Comparison of ENCODE assay signal across 16 cellular contexts in the genomic region with DNA sequence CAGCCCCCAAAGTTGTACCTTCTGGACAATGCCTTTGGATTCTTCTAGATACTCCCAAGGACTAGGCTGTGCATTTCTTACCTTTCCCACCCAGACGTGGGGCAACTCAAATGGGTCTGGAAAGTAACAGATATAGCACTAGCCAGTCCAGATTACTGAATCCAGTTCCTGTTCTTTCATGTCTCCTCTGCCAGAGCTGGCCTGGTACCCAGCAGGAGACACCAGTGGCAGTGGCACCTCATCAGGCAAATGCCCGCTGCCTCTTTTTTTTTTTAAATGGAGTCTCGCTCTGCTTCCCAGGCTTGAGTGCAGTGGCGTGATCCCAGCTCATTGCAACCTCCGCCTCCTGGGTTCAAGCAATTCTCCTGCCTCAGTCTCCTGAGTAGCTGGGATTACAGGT. TPM values are rescaled to one million over a fixed set of nuclear protein-coding genes. Genes with fewer than 3 reads are reported as not detected.
DNase-seq lines count a peak whose midpoint lies in the region; ATAC-seq and TF ChIP-seq lines count a peak whose summit lies in the region.
"Had no signal": no experiment of that assay in that cellular context is flagged by ENCODE, and none has a peak within 500 bp of the region (broad histone marks: within the 10 kb centered on the region; RNA-seq: fewer than 3 reads in every experiment).

No MANE protein-coding gene starts in this region.

- no peak overlapping the region for H3K27ac Mint-ChIP-seq in WTC11
- no peak overlapping the region for H3K27ac Mint-ChIP-seq in stimulated activated effector memory CD8-positive, alpha-beta T cell treated with anti-CD3 and anti-CD28 coated beads, Interleukin-12 subunit alpha, Interleukin-12 subunit beta, amount 100 ng/mL, for 72 hours
- H3K27ac Mint-ChIP-seq: HFFc6 had no signal

- no peaks in the 10 kb centered on the region for H3K4me1 Mint-ChIP-seq in WTC11
- peaks cover 14% of the 10 kb centered on the region for H3K4me1 Mint-ChIP-seq in stimulated activated effector memory CD8-positive, alpha-beta T cell treated with anti-CD3 and anti-CD28 coated beads, Interleukin-12 subunit alpha, Interleukin-12 subunit beta, amount 100 ng/mL, for 72 hours

- CTCF ChIA-PET in WTC11 (lab: Charles Lee): no interaction called here

- intact Hi-C loops in Right ventricle myocardium inferior (cut with DNase I) (no loop called here), Right ventricle myocardium superior (cut with DNase I) (no loop called here)

- H3K4me3 Mint-ChIP-seq in WTC11: no peak overlapping the region
- no peak overlapping the region for H3K4me3 Mint-ChIP-seq in stimulated activated effector memory CD8-positive, alpha-beta T cell treated with anti-CD3 and anti-CD28 coated beads, Interleukin-12 subunit alpha, Interleukin-12 subunit beta, amount 100 ng/mL, for 72 hours
- H3K4me3 Mint-ChIP-seq: CD8-positive, alpha-beta memory T cell; HFFc6 had no signal

- no peak for DNase-seq in Right ventricle myocardium inferior (ENCODE audit: missing footprints)
- no peak for DNase-seq in Right ventricle myocardium superior
- no peak for DNase-seq in WTC11 (ENCODE audit: low spot score)
- DNase-seq in left lobe of liver (ENCODE audit: low spot score): no peak
- DNase-seq in stimulated activated effector memory CD8-positive, alpha-beta T cell treated with anti-CD3 and anti-CD28 coated beads, Interleukin-12 subunit alpha, Interleukin-12 subunit beta, amount 100 ng/mL, for 72 hours (ENCODE audit: low spot score in 2 of 2): no peak
- DNase-seq in NK-92 (lab: John Stamatoyannopoulos, UW; ENCODE audit: unreplicated experiment): no peak
- no peak for DNase-seq in SKM-1 treated with dmso at 0.1 percent for 144 hours (lab: John Stamatoyannopoulos, UW; ENCODE audit: unreplicated experiment)
- DNase-seq: 8988T; AML-193; Caco-2; CD8-positive, alpha-beta memory T cell; DND-41; GF-D8; GOT3; HFFc6 had no signal

- TF ChIP-seq CTCF in WTC11 (IDR thresholded peaks at IDR 0.05): no peak

- peak; percentile 6 for ATAC-seq in Right ventricle myocardium inferior
- no peak for ATAC-seq in Right ventricle myocardium superior (ENCODE audit: poor library complexity)
- ATAC-seq in WTC11: no peak
- peak; percentile 36 for ATAC-seq in left lobe of liver
- peak; percentile 13 for ATAC-seq in stimulated activated effector memory CD8-positive, alpha-beta T cell treated with anti-CD3 and anti-CD28 coated beads, Interleukin-12 subunit alpha, Interleukin-12 subunit beta, amount 100 ng/mL, for 72 hours
- no peak for ATAC-seq in HG03108 (IDR thresholded peaks at IDR 0.05; ENCODE audit: unreplicated experiment)

- H3K27me3 Mint-ChIP-seq in WTC11 (ENCODE audit: low read depth): no peaks in the 10 kb centered on the region
- H3K27me3 Mint-ChIP-seq: CD8-positive, alpha-beta memory T cell had no signal

- POLR2A ChIA-PET in WTC11 (lab: Charles Lee): interaction anchor here (0.6 kb wide), 1 partner anchor 30 kb away, joined by 9 read pairs; no protein-coding TSS in a partner anchor

- H3K36me3 Mint-ChIP-seq in WTC11: no peaks in the 10 kb centered on the region
- no peaks in the 10 kb centered on the region for H3K36me3 Mint-ChIP-seq in stimulated activated effector memory CD8-positive, alpha-beta T cell treated with anti-CD3 and anti-CD28 coated beads, Interleukin-12 subunit alpha, Interleukin-12 subunit beta, amount 100 ng/mL, for 72 hours

- no peaks in the 10 kb centered on the region for H3K9me3 Mint-ChIP-seq in WTC11
- H3K9me3 Mint-ChIP-seq in stimulated activated effector memory CD8-positive, alpha-beta T cell treated with anti-CD3 and anti-CD28 coated beads, Interleukin-12 subunit alpha, Interleukin-12 subunit beta, amount 100 ng/mL, for 72 hours: no peaks in the 10 kb centered on the region
- H3K9me3 Mint-ChIP-seq: CD8-positive, alpha-beta memory T cell; HFFc6 had no signal

TF ChIP-seq in WTC11, 78 proteins besides CTCF, POLR2A, EP300 and RAD21:
- TF ChIP-seq PRRX2 (CRISPR knock-in tag; IDR thresholded peaks at IDR 0.05) (no peak), FOXP1 (CRISPR knock-in tag; IDR thresholded peaks at IDR 0.05; ENCODE audit: borderline replicate concordance) (no peak), PRDM15 (CRISPR knock-in tag; IDR thresholded peaks at IDR 0.05) (peak; percentile 90), ZNF121 (CRISPR knock-in tag; IDR thresholded peaks at IDR 0.05) (no peak), ZNF532 (CRISPR knock-in tag; IDR thresholded peaks at IDR 0.05; ENCODE audit: borderline replicate concordance) (no peak), TCF7 (CRISPR knock-in tag; IDR thresholded peaks at IDR 0.05; ENCODE audit: low read depth) (no peak)
TF ChIP-seq in WTC11: peak in this region for 1.

RNA-seq across cellular contexts. Expression of gene N4BP2L2, which starts 43.2 kb away (rescaled TPM):
- total RNA-seq in Right ventricle myocardium inferior (115 TPM), Right ventricle myocardium superior (123 TPM), WTC11 (2021) (68.9 to 78.3 TPM (median 72.9 TPM) in 3 replicates), left lobe of liver (47.5 TPM)

Comparison
In these comparisons a context has a peak if more than half of its experiments do, and no peak if none do; other contexts are left out.
1. ATAC-seq: peak in Right ventricle myocardium inferior (single experiment), left lobe of liver (single experiment) and stimulated activated effector memory CD8-positive, alpha-beta T cell treated with anti-CD3 and anti-CD28 coated beads, Interleukin-12 subunit alpha, Interleukin-12 subunit beta, amount 100 ng/mL, for 72 hours (single experiment); none in Right ventricle myocardium superior (single experiment), WTC11 (single experiment) and HG03108 (single experiment).